In the genomic region with DNA sequence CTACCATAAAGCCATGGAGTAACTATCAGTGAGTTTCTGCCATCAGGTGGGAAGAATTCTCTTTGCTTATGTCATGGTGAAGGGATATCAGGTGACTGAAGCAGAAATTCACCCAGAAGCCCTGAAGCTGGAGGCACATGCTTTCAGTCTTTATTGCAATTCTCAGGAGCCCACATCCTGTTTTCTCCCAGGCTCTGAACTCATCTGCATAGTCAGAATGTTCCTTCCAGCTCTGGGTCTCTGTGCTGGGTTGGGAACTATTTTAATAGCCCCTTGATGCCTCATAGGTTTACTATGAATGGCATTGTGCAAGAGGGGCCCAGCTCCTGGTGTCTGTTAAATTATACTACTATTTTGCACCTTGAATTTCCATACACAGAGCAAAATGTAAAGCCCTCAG, we compare ENCODE assay signal across 12 cellular contexts.
DNase-seq lines count a peak whose midpoint lies in the region; ATAC-seq, FAIRE-seq and TF ChIP-seq lines count a peak whose summit lies in the region.
"Had no signal": no experiment of that assay in that cellular context is flagged by ENCODE, and none has a peak within 500 bp of the region (broad histone marks: within the 10 kb centered on the region; RNA-seq: fewer than 3 reads in every experiment).

No MANE protein-coding gene starts in this region.

- no peak overlapping the region for H3K27ac ChIP-seq in HCT116 (ENCODE audit: low read depth, low read length)

- ATAC-seq in HCT116 (peak; percentile 63), HG03565 (IDR thresholded peaks at IDR 0.05; ENCODE audit: unreplicated experiment) (no peak)
- peak; percentile 57 for ATAC-seq in activated T-helper 17 cell treated with anti-CD3 and anti-CD28 coated beads, Interleukin-2, amount 50 U/mL, for 72 hours (replicated peaks)

- no peak overlapping the region for H3K4me3 ChIP-seq in HCT116 (replicated peaks in 1 of 2; ENCODE audit: low read depth in 1 of 2, low read length in 2 of 2)

- peaks cover under 1% of the 10 kb centered on the region; the same call in 1 of the 2 replicates for H3K9me2 ChIP-seq in HCT116 (ENCODE audit: insufficient read depth)

- H3K9me3 ChIP-seq in HCT116 (ENCODE audit: control insufficient read depth in 1 of 2, insufficient read depth in 1 of 2, low read depth in 1 of 2, low read length in 2 of 2) = no peaks in the 10 kb centered on the region

- H3K4me2 ChIP-seq in HCT116 (ENCODE audit: low read length) = peak overlapping the region; percentile 18; the same call in 1 of the 2 replicates

- H3K4me1 Mint-ChIP-seq in activated T-helper 17 cell treated with anti-CD3 and anti-CD28 coated beads, Interleukin-2, amount 50 U/mL, for 72 hours = no peaks in the 10 kb centered on the region
- peaks cover 3% of the 10 kb centered on the region for H3K4me1 Mint-ChIP-seq in progenitor cell of endocrine pancreas (ENCODE audit: low read depth)

- peaks cover 0 to 23% of the 10 kb centered on the region in 2 experiments; a peak in 2 of 4 replicates for H3K4me1 ChIP-seq in HCT116 (ENCODE audit: control insufficient read depth in 1 of 2, insufficient read depth in 2 of 2, low read length in 2 of 2)

- H3K27me3 ChIP-seq in HCT116 (ENCODE audit: insufficient read depth, low read length) = no peaks in the 10 kb centered on the region

- H4K20me1 ChIP-seq in HCT116 (ENCODE audit: insufficient read depth) = no peaks in the 10 kb centered on the region

- H3K9ac ChIP-seq in HCT116 (ENCODE audit: low read length) = no peak overlapping the region

- no peak for FAIRE-seq in frontal cortex (lab: Jason Lieb, UNC)

- CTCF ChIA-PET in HCT116 (lab: Charles Lee) = no interaction called here

- H2AFZ ChIP-seq in HCT116 (ENCODE audit: low read depth, low read length, poor library complexity, severe bottlenecking) = peak overlapping the region; percentile 27

- H3K4me3 Mint-ChIP-seq in activated T-helper 17 cell treated with anti-CD3 and anti-CD28 coated beads, Interleukin-2, amount 50 U/mL, for 72 hours = no peak overlapping the region
- no peak overlapping the region for H3K4me3 Mint-ChIP-seq in progenitor cell of endocrine pancreas (ENCODE audit: low read depth)

- H3K36me3 Mint-ChIP-seq in activated T-helper 17 cell treated with anti-CD3 and anti-CD28 coated beads, Interleukin-2, amount 50 U/mL, for 72 hours (ENCODE audit: low read depth) = no peaks in the 10 kb centered on the region
- no peaks in the 10 kb centered on the region for H3K36me3 Mint-ChIP-seq in progenitor cell of endocrine pancreas (ENCODE audit: insufficient read depth)

- peaks cover 3% of the 10 kb centered on the region for H3K27me3 Mint-ChIP-seq in activated T-helper 17 cell treated with anti-CD3 and anti-CD28 coated beads, Interleukin-2, amount 50 U/mL, for 72 hours
- no peaks in the 10 kb centered on the region for H3K27me3 Mint-ChIP-seq in progenitor cell of endocrine pancreas

- no peak for TF ChIP-seq POLR2A in HCT116 (IDR thresholded peaks at IDR 0.05; ENCODE audit: borderline replicate concordance, extremely low read depth, insufficient read depth, insufficient read length)

- no peaks in the 10 kb centered on the region for H3K36me3 ChIP-seq in HCT116 (ENCODE audit: control insufficient read depth in 1 of 2, insufficient read depth in 2 of 2, low read length in 2 of 2)

- no TSS peak for BruUV-seq in HCT116 (replicated peaks; lab: Mats Ljungman, UMichigan)

- peak overlapping the region; percentile 62 for H3K27ac Mint-ChIP-seq in activated T-helper 17 cell treated with anti-CD3 and anti-CD28 coated beads, Interleukin-2, amount 50 U/mL, for 72 hours
- H3K27ac Mint-ChIP-seq in progenitor cell of endocrine pancreas = no peak overlapping the region

- DNase-seq in Caki2 (ENCODE audit: low read depth) = peak; percentile 48
- DNase-seq in HCT116 (ENCODE audit: low read depth, low spot score) = no peak
- peak; percentile 95 for DNase-seq in islet precursor cell
- DNase-seq in progenitor cell of endocrine pancreas (ENCODE audit: low spot score, unreplicated experiment) = no peak
- DNase-seq in frontal cortex (ENCODE audit: low spot score in 2 of 2) = no peak
- DNase-seq in RKO (ENCODE audit: low spot score) = no peak
- DNase-seq: anterior cingulate cortex; DMS79; NCI-H1930; stimulated activated naive CD4-positive, alpha-beta T cell had no signal

- intact Hi-C loops in HCT116 (cut with micrococcal nuclease) = no loop called here

- POLR2A ChIA-PET in HCT116 (lab: Charles Lee) = no interaction called here

- no peak for TF ChIP-seq CTCF in HCT116 (IDR thresholded peaks at IDR 0.05 in 2 of 3, conservative IDR thresholded peaks at IDR 0.05 in 1 of 3; ENCODE audit: borderline replicate concordance in 1 of 3, insufficient read depth in 1 of 3, low read depth in 2 of 3, low read length in 2 of 3)
- TF ChIP-seq CTCF in progenitor cell of endocrine pancreas (IDR thresholded peaks at IDR 0.05; ENCODE audit: unreplicated experiment) = no peak

- no peaks in the 10 kb centered on the region for H3K9me3 Mint-ChIP-seq in activated T-helper 17 cell treated with anti-CD3 and anti-CD28 coated beads, Interleukin-2, amount 50 U/mL, for 72 hours
- no peaks in the 10 kb centered on the region for H3K9me3 Mint-ChIP-seq in progenitor cell of endocrine pancreas (ENCODE audit: low read depth)

- TF ChIP-seq RAD21 in HCT116 (IDR thresholded peaks at IDR 0.05; ENCODE audit: low read depth) = no peak

- H3K79me2 ChIP-seq in HCT116 (ENCODE audit: insufficient read depth, low read length) = no peaks in the 10 kb centered on the region

- RAD21 ChIA-PET in HCT116 (lab: Charles Lee; ENCODE audit: low non-redundant PET in 1 of 2, low total read pairs in 2 of 2, uncharacterized antibody in 2 of 2, unreplicated experiment in 2 of 2) = no interaction called here

- in situ Hi-C loops in Caki2 (cut with HindIII; ENCODE audit: low pct_unique_long_range_greater_than_20kb, low sequenced_read_pairs) = no loop called here

TF ChIP-seq in HCT116, 20 proteins besides CTCF, POLR2A, EP300 and RAD21:
- TF ChIP-seq SRF (IDR thresholded peaks at IDR 0.05; ENCODE audit: low read depth) = no peak
- TF ChIP-seq, protein P1, sequence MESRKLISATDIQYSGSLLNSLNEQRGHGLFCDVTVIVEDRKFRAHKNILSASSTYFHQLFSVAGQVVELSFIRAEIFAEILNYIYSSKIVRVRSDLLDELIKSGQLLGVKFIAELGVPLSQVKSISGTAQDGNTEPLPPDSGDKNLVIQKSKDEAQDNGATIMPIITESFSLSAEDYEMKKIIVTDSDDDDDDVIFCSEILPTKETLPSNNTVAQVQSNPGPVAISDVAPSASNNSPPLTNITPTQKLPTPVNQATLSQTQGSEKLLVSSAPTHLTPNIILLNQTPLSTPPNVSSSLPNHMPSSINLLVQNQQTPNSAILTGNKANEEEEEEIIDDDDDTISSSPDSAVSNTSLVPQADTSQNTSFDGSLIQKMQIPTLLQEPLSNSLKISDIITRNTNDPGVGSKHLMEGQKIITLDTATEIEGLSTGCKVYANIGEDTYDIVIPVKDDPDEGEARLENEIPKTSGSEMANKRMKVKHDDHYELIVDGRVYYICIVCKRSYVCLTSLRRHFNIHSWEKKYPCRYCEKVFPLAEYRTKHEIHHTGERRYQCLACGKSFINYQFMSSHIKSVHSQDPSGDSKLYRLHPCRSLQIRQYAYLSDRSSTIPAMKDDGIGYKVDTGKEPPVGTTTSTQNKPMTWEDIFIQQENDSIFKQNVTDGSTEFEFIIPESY (IDR thresholded peaks at IDR 0.05; ENCODE audit: extremely low read depth, insufficient replicate concordance, low read length) = no peak
- TF ChIP-seq, protein P2, sequence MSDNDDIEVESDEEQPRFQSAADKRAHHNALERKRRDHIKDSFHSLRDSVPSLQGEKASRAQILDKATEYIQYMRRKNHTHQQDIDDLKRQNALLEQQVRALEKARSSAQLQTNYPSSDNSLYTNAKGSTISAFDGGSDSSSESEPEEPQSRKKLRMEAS (IDR thresholded peaks at IDR 0.05) = peak; percentile 26; the same call in 1 of the 2 replicates
TF ChIP-seq in HCT116: peak in this region for 1.

Comparison
In these comparisons a context has a peak if more than half of its experiments do, and no peak if none do; other contexts are left out.
1. DNase-seq: peak in Caki2 (single experiment) and islet precursor cell (single experiment); none in HCT116 (single experiment), progenitor cell of endocrine pancreas (single experiment), frontal cortex (0 of 2) and RKO (single experiment).